25 cellular contexts compared by ENCODE assay signal in the genomic region with DNA sequence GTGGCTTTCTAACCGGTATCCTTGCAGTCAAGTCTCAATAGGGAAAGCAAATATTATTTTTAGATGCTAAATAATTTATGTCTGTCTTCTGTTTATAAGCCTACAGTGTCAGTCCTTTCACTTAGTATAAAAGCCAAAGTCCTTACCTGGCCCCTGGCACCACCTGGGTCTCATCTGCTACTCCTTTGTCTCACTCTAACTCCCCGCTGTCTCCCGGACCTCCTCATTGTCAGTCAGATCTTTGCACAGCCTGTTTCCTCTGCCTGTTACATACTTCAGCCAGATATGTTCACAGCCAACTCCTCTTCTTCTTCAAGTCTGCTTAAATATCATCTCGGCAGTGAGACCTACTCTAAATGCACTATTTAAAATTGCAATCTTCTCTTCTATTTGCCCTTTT.
DNase-seq lines count a peak whose midpoint lies in the region; ATAC-seq and TF ChIP-seq lines count a peak whose summit lies in the region.
"Had no signal": no experiment of that assay in that cellular context is flagged by ENCODE, and none has a peak within 500 bp of the region (broad histone marks: within the 10 kb centered on the region; RNA-seq: fewer than 3 reads in every experiment).

No MANE protein-coding gene starts in this region.

- DNase-seq in activated CD4-positive, alpha-beta T cell treated with anti-CD3 and anti-CD28 coated beads, Interleukin-2, amount 10 ng/mL, durations not matched to agents 24 days and 14 days = no peak
- no peak for DNase-seq in activated CD4-positive, alpha-beta T cell treated with anti-CD3 and anti-CD28 coated beads for 48 hours
- no peak for DNase-seq in CD8-positive, alpha-beta memory T cell
- DNase-seq in T-helper 17 cell (no peak), G401 (ENCODE audit: low spot score) (no peak), vagina (ENCODE audit: extremely low spot score in 2 of 2) (no peak)
- no peak for DNase-seq in stimulated activated CD4-positive, alpha-beta T cell treated with anti-CD3 and anti-CD28 coated beads, Interleukin-4, amount 100 ng/mL, for 24 hours
- DNase-seq: activated CD4-positive, alpha-beta T cell treated with anti-CD3 and anti-CD28 coated beads for 1 hour; activated CD8-positive, alpha-beta memory T cell treated with anti-CD3 and anti-CD28 coated beads, Interleukin-2, amount 50 U/mL, for 4 hours; activated effector memory CD4-positive, alpha-beta T cell treated with anti-CD3 and anti-CD28 coated beads, Interleukin-2, amount 50 U/mL, for 16 hours; effector memory CD4-positive, alpha-beta T cell; erythroblast; GF-D8; kidney glomerular epithelial cell; mucosa of descending colon; NCI-H1092 treated with DMSO at 0.1 percent for 48 hours; NCI-H2029 treated with DMSO at 0.1 percent for 48 hours; nephron progenitor cell; T-helper 2 cell; tibial artery had no signal

- CTCF ChIA-PET in CD8-positive, alpha-beta memory T cell (lab: Charles Lee) = no interaction called here

- no peaks in the 10 kb centered on the region for H3K27me3 Mint-ChIP-seq in activated CD4-positive, alpha-beta T cell treated with anti-CD3 and anti-CD28 coated beads, Interleukin-2, amount 10 ng/mL, durations not matched to agents 24 days and 14 days
- no peaks in the 10 kb centered on the region for H3K27me3 Mint-ChIP-seq in CD8-positive, alpha-beta memory T cell
- no peaks in the 10 kb centered on the region for H3K27me3 Mint-ChIP-seq in T-helper 17 cell

- peaks cover 44% of the 10 kb centered on the region for H3K4me1 Mint-ChIP-seq in activated CD4-positive, alpha-beta T cell treated with anti-CD3 and anti-CD28 coated beads, Interleukin-2, amount 10 ng/mL, durations not matched to agents 24 days and 14 days
- peaks cover 81 to 100% (median 96%) of the 10 kb centered on the region in 3 donors for H3K4me1 Mint-ChIP-seq in CD8-positive, alpha-beta memory T cell
- H3K4me1 Mint-ChIP-seq in T-helper 17 cell = peaks cover 56% of the 10 kb centered on the region

- POLR2A ChIA-PET in CD8-positive, alpha-beta memory T cell (lab: Charles Lee) = no interaction called here

- peak overlapping the region; percentile 3 for H3K27ac Mint-ChIP-seq in activated CD4-positive, alpha-beta T cell treated with anti-CD3 and anti-CD28 coated beads, Interleukin-2, amount 10 ng/mL, durations not matched to agents 24 days and 14 days
- peak overlapping the region; percentile 13 to 83 (median 59) for H3K27ac Mint-ChIP-seq in CD8-positive, alpha-beta memory T cell
- H3K27ac Mint-ChIP-seq in T-helper 17 cell = peak overlapping the region; percentile 94
- H3K27ac Mint-ChIP-seq: nephron progenitor cell had no signal

- no peak for TF ChIP-seq POLR2A in vagina (IDR thresholded peaks at IDR 0.05)

- no peak for TF ChIP-seq CTCF in vagina (IDR thresholded peaks at IDR 0.05)

- no peak overlapping the region for H3K4me3 Mint-ChIP-seq in activated CD4-positive, alpha-beta T cell treated with anti-CD3 and anti-CD28 coated beads, Interleukin-2, amount 10 ng/mL, durations not matched to agents 24 days and 14 days
- H3K4me3 Mint-ChIP-seq in CD8-positive, alpha-beta memory T cell = peak overlapping the region in 5 of 7 donors; percentile 5 to 53 (median 10)
- H3K4me3 Mint-ChIP-seq in T-helper 17 cell = no peak overlapping the region
- H3K4me3 Mint-ChIP-seq: nephron progenitor cell had no signal

- H3K9ac ChIP-seq in iPS-20b (ENCODE audit: low read depth, low read length) = no peak overlapping the region

- H3K36me3 ChIP-seq in CD8-positive, alpha-beta memory T cell (ENCODE audit: insufficient read depth, low read length) = no peaks in the 10 kb centered on the region
- H3K36me3 ChIP-seq in iPS-20b (ENCODE audit: insufficient read depth, low read depth, low read length) = no peaks in the 10 kb centered on the region
- no peaks in the 10 kb centered on the region for H3K36me3 ChIP-seq in vagina
- H3K36me3 ChIP-seq: breast epithelium, tibial artery had no signal

- H3K9me3 Mint-ChIP-seq in activated CD4-positive, alpha-beta T cell treated with anti-CD3 and anti-CD28 coated beads, Interleukin-2, amount 10 ng/mL, durations not matched to agents 24 days and 14 days = no peaks in the 10 kb centered on the region
- no peaks in the 10 kb centered on the region for H3K9me3 Mint-ChIP-seq in CD8-positive, alpha-beta memory T cell
- H3K9me3 Mint-ChIP-seq: nephron progenitor cell had no signal

- no peaks in the 10 kb centered on the region for H3K9me3 ChIP-seq in CD8-positive, alpha-beta memory T cell (ENCODE audit: low read length)
- H3K9me3 ChIP-seq in T-helper 17 cell (ENCODE audit: control insufficient read depth, low read length, poor library complexity, severe bottlenecking) (no peaks in the 10 kb centered on the region), iPS-20b (ENCODE audit: insufficient read depth, low read depth, low read length) (no peaks in the 10 kb centered on the region; the same call in 1 of the 2 replicates), vagina (no peaks in the 10 kb centered on the region)
- H3K9me3 ChIP-seq: A549, breast epithelium, mucosa of descending colon, tibial artery had no signal

- H3K4me1 ChIP-seq in CD8-positive, alpha-beta memory T cell (ENCODE audit: insufficient read depth, low read length) = peaks cover 79% of the 10 kb centered on the region
- H3K4me1 ChIP-seq in iPS-20b (ENCODE audit: insufficient read depth, low read length) (peaks cover 7% of the 10 kb centered on the region; the same call in 1 of the 2 replicates), vagina (no peaks in the 10 kb centered on the region)
- H3K4me1 ChIP-seq: A549, breast epithelium, tibial artery had no signal

- intact Hi-C loops in activated CD4-positive, alpha-beta T cell treated with anti-CD3 and anti-CD28 coated beads, Interleukin-2, amount 10 ng/mL, durations not matched to agents 24 days and 14 days (cut with micrococcal nuclease) = loop anchor here (5.0 kb wide), 1 partner anchor 34 kb away; no protein-coding TSS in a partner anchor
- intact Hi-C loops in vagina (cut with DNase I) = no loop called here

- no peak overlapping the region for H3K27ac ChIP-seq in CD8-positive, alpha-beta memory T cell (ENCODE audit: low read depth, low read length)
- H3K27ac ChIP-seq in iPS-20b (ENCODE audit: low read length) (no peak overlapping the region), vagina (no peak overlapping the region)
- H3K27ac ChIP-seq: A549, breast epithelium, SK-N-MC, skin epidermis, tibial artery had no signal

- no peak overlapping the region for H3K4me3 ChIP-seq in CD8-positive, alpha-beta memory T cell (ENCODE audit: low read length)
- H3K4me3 ChIP-seq in iPS-20b (ENCODE audit: low read length) (peak overlapping the region; percentile 30; the same call in 1 of the 2 replicates), vagina (no peak overlapping the region)
- H3K4me3 ChIP-seq: A549, breast epithelium, mucosa of descending colon, SK-N-MC, skin epidermis, tibial artery had no signal

- no peak for ATAC-seq in T-helper 17 cell
- ATAC-seq: A549, mucosa of descending colon had no signal

- peaks cover 63% of the 10 kb centered on the region for H3K36me3 Mint-ChIP-seq in activated CD4-positive, alpha-beta T cell treated with anti-CD3 and anti-CD28 coated beads, Interleukin-2, amount 10 ng/mL, durations not matched to agents 24 days and 14 days (ENCODE audit: low read depth)
- H3K36me3 Mint-ChIP-seq in CD8-positive, alpha-beta memory T cell = peaks cover 3 to 61% (median 11%) of the 10 kb centered on the region in 3 donors
- peaks cover 13% of the 10 kb centered on the region for H3K36me3 Mint-ChIP-seq in T-helper 17 cell (ENCODE audit: low read depth)

- no peaks in the 10 kb centered on the region for H3K27me3 ChIP-seq in CD8-positive, alpha-beta memory T cell (ENCODE audit: insufficient read depth, low read length, poor library complexity, severe bottlenecking)
- no peaks in the 10 kb centered on the region for H3K27me3 ChIP-seq in iPS-20b (ENCODE audit: insufficient read depth, low read length)
- H3K27me3 ChIP-seq in vagina = no peaks in the 10 kb centered on the region
- H3K27me3 ChIP-seq: breast epithelium, tibial artery had no signal

- in situ Hi-C loops in G401 (cut with HindIII; ENCODE audit: low sequenced_read_pairs) = no loop called here

Comparison
In these comparisons a context has a peak if more than half of its experiments do, and no peak if none do; other contexts are left out.
1. H3K27ac Mint-ChIP-seq: peak in every context shown above with its lines; median percentile 94 in T-helper 17 cell; 59 in CD8-positive, alpha-beta memory T cell; 3 in activated CD4-positive, alpha-beta T cell treated with anti-CD3 and anti-CD28 coated beads, Interleukin-2, amount 10 ng/mL, durations not matched to agents 24 days and 14 days.
2. H3K4me3 Mint-ChIP-seq: peak in CD8-positive, alpha-beta memory T cell (5 of 7); none in activated CD4-positive, alpha-beta T cell treated with anti-CD3 and anti-CD28 coated beads, Interleukin-2, amount 10 ng/mL, durations not matched to agents 24 days and 14 days (single experiment) and T-helper 17 cell (single experiment).